ENCODE assay signal across 14 cellular contexts in genomic region chr1:38561110-38561509, GRCh38.
DNase-seq lines count a peak whose midpoint lies in the region; ATAC-seq, FAIRE-seq and TF ChIP-seq lines count a peak whose summit lies in the region.
"Had no signal": no experiment of that assay in that cellular context is flagged by ENCODE, and none has a peak within 500 bp of the region (broad histone marks: within the 10 kb centered on the region; RNA-seq: fewer than 3 reads in every experiment).

No MANE protein-coding gene starts in this region.

- H3K4me1 Mint-ChIP-seq in natural killer cell = peaks cover 64 to 69% of the 10 kb centered on the region in 2 donors
- peaks cover 35 to 50% of the 10 kb centered on the region in 2 donors for H3K4me1 Mint-ChIP-seq in natural killer cell treated with Interleukin-12 subunit alpha and Interleukin-12 subunit beta and Interleukin-15 and Interleukin-18, amount 100 ng/mL, for 72 hours (ENCODE audit: low read depth in 2 of 2)
- H3K4me1 Mint-ChIP-seq in brain = peaks cover 64% of the 10 kb centered on the region
- peaks cover 57% of the 10 kb centered on the region for H3K4me1 Mint-ChIP-seq in stimulated activated memory B cell treated with anti-CD40 and anti-IgM and Interleukin-4, amounts not matched to agents 10 μg/mL and 1 μg/mL and 100 μg/mL, for 72 hours

- peaks cover 0 to 35% (median 0%) of the 10 kb centered on the region in 4 donors for H3K27me3 ChIP-seq in esophagus squamous epithelium

- H3K27ac Mint-ChIP-seq in natural killer cell (peak overlapping the region in 1 of 2 donors; percentile 47), brain (peak overlapping the region in 3 of 5 experiments; percentile 33 to 77 (median 58))
- peak overlapping the region in 1 of 2 donors; percentile 87 for H3K27ac Mint-ChIP-seq in natural killer cell treated with Interleukin-12 subunit alpha and Interleukin-12 subunit beta and Interleukin-15 and Interleukin-18, amount 100 ng/mL, for 72 hours
- peak overlapping the region; percentile 96 for H3K27ac Mint-ChIP-seq in stimulated activated memory B cell treated with anti-CD40 and anti-IgM and Interleukin-4, amounts not matched to agents 10 μg/mL and 1 μg/mL and 100 μg/mL, for 72 hours

- TF ChIP-seq CTCF in natural killer cell (IDR thresholded peaks at IDR 0.05) (no peak), brain (conservative IDR thresholded peaks at IDR 0.05) (no peak), esophagus squamous epithelium (IDR thresholded peaks at IDR 0.05) (no peak)

- H3K4me3 Mint-ChIP-seq in natural killer cell = peak overlapping the region; percentile 81
- H3K4me3 Mint-ChIP-seq in natural killer cell treated with Interleukin-12 subunit alpha and Interleukin-12 subunit beta and Interleukin-15 and Interleukin-18, amount 100 ng/mL, for 72 hours = no peak overlapping the region
- H3K4me3 Mint-ChIP-seq in brain = no peak overlapping the region
- H3K4me3 Mint-ChIP-seq in stimulated activated memory B cell treated with anti-CD40 and anti-IgM and Interleukin-4, amounts not matched to agents 10 μg/mL and 1 μg/mL and 100 μg/mL, for 72 hours = no peak overlapping the region

- H3K4me3 ChIP-seq in esophagus squamous epithelium = no peak overlapping the region

- peaks cover 15 to 25% of the 10 kb centered on the region in 2 donors for H3K27me3 Mint-ChIP-seq in natural killer cell (ENCODE audit: low read depth in 2 of 2)
- peaks cover 15 to 27% of the 10 kb centered on the region in 2 donors for H3K27me3 Mint-ChIP-seq in natural killer cell treated with Interleukin-12 subunit alpha and Interleukin-12 subunit beta and Interleukin-15 and Interleukin-18, amount 100 ng/mL, for 72 hours
- H3K27me3 Mint-ChIP-seq in brain = peaks cover 7% of the 10 kb centered on the region
- H3K27me3 Mint-ChIP-seq in stimulated activated memory B cell treated with anti-CD40 and anti-IgM and Interleukin-4, amounts not matched to agents 10 μg/mL and 1 μg/mL and 100 μg/mL, for 72 hours = no peaks in the 10 kb centered on the region

- H3K9me3 Mint-ChIP-seq in natural killer cell (no peaks in the 10 kb centered on the region), brain (peaks cover 0 to 5% (median 0%) of the 10 kb centered on the region in 5 experiments)
- H3K9me3 Mint-ChIP-seq in natural killer cell treated with Interleukin-12 subunit alpha and Interleukin-12 subunit beta and Interleukin-15 and Interleukin-18, amount 100 ng/mL, for 72 hours = no peaks in the 10 kb centered on the region
- no peaks in the 10 kb centered on the region for H3K9me3 Mint-ChIP-seq in stimulated activated memory B cell treated with anti-CD40 and anti-IgM and Interleukin-4, amounts not matched to agents 10 μg/mL and 1 μg/mL and 100 μg/mL, for 72 hours

- no peak for DNase-seq in natural killer cell
- DNase-seq in natural killer cell treated with Interleukin-12 subunit alpha and Interleukin-12 subunit beta and Interleukin-15 and Interleukin-18, amount 100 ng/mL, for 72 hours (ENCODE audit: low spot score) = no peak
- DNase-seq in GM12891 (ENCODE audit: insufficient read length, low spot score) = no peak
- no peak for DNase-seq in esophagus squamous epithelium (lab: John Stamatoyannopoulos, UW)
- DNase-seq: H7, NCI-H1092, NCI-H510A treated with DMSO at 0.1 percent for 48 hours, Right ventricle myocardium superior had no signal

- intact Hi-C loops in natural killer cell (cut with micrococcal nuclease) (no loop called here), esophagus squamous epithelium (cut with DNase I) (no loop called here)

- no peaks in the 10 kb centered on the region for H3K36me3 Mint-ChIP-seq in natural killer cell
- H3K36me3 Mint-ChIP-seq in natural killer cell treated with Interleukin-12 subunit alpha and Interleukin-12 subunit beta and Interleukin-15 and Interleukin-18, amount 100 ng/mL, for 72 hours = no peaks in the 10 kb centered on the region
- H3K36me3 Mint-ChIP-seq in brain = no peaks in the 10 kb centered on the region
- H3K36me3 Mint-ChIP-seq in stimulated activated memory B cell treated with anti-CD40 and anti-IgM and Interleukin-4, amounts not matched to agents 10 μg/mL and 1 μg/mL and 100 μg/mL, for 72 hours = no peaks in the 10 kb centered on the region

- peaks cover 7 to 62% (median 24%) of the 10 kb centered on the region in 3 donors for H3K4me1 ChIP-seq in esophagus squamous epithelium

- peak overlapping the region in 2 of 4 donors; percentile 39 to 74 for H3K27ac ChIP-seq in esophagus squamous epithelium
- H3K27ac ChIP-seq: KMS-11 had no signal

- no peaks in the 10 kb centered on the region for H3K36me3 ChIP-seq in esophagus squamous epithelium

- ATAC-seq in natural killer cell (no peak), GM19467 (IDR thresholded peaks at IDR 0.05; ENCODE audit: unreplicated experiment) (no peak), HG02623 (IDR thresholded peaks at IDR 0.05; ENCODE audit: unreplicated experiment) (no peak)
- ATAC-seq in natural killer cell treated with Interleukin-12 subunit alpha and Interleukin-12 subunit beta and Interleukin-15 and Interleukin-18, amount 100 ng/mL, for 72 hours = no peak
- no peak for ATAC-seq in stimulated activated memory B cell treated with anti-CD40 and anti-IgM and Interleukin-4, amounts not matched to agents 10 μg/mL and 1 μg/mL and 100 μg/mL, for 72 hours

- WGBS in esophagus squamous epithelium, 2 donors = 69 to 73% methylated on average over 3 to 4 of the region's 4 CpGs

- TF ChIP-seq POLR2A in GM12891 (IDR thresholded peaks at IDR 0.05; ENCODE audit: low read depth, low read length) (no peak), esophagus squamous epithelium (IDR thresholded peaks at IDR 0.05) (no peak)

- peak; percentile 82 for FAIRE-seq in GM12891 (lab: Jason Lieb, UNC)
- FAIRE-seq: RCC 7860 had no signal

- H3K9me3 ChIP-seq in esophagus squamous epithelium = no peaks in the 10 kb centered on the region

TF ChIP-seq in GM12891, 5 proteins besides CTCF, POLR2A, EP300 and RAD21:
- TF ChIP-seq PAX5 (IDR thresholded peaks at IDR 0.05; ENCODE audit: insufficient read depth, low read length, severe bottlenecking) = no peak
- TF ChIP-seq TAF1 (IDR thresholded peaks at IDR 0.05; ENCODE audit: low read depth, low read length) = no peak
- TF ChIP-seq POLR2AphosphoS5 (IDR thresholded peaks at IDR 0.05; ENCODE audit: low read depth, low read length) = no peak
- TF ChIP-seq SPI1 (IDR thresholded peaks at IDR 0.05; ENCODE audit: low read depth, low read length) = no peak
- no peak for TF ChIP-seq POU2F2 (IDR thresholded peaks at IDR 0.05; ENCODE audit: low read depth, low read length)
